1 cellular context compared by ENCODE assay signal in the genomic region with DNA sequence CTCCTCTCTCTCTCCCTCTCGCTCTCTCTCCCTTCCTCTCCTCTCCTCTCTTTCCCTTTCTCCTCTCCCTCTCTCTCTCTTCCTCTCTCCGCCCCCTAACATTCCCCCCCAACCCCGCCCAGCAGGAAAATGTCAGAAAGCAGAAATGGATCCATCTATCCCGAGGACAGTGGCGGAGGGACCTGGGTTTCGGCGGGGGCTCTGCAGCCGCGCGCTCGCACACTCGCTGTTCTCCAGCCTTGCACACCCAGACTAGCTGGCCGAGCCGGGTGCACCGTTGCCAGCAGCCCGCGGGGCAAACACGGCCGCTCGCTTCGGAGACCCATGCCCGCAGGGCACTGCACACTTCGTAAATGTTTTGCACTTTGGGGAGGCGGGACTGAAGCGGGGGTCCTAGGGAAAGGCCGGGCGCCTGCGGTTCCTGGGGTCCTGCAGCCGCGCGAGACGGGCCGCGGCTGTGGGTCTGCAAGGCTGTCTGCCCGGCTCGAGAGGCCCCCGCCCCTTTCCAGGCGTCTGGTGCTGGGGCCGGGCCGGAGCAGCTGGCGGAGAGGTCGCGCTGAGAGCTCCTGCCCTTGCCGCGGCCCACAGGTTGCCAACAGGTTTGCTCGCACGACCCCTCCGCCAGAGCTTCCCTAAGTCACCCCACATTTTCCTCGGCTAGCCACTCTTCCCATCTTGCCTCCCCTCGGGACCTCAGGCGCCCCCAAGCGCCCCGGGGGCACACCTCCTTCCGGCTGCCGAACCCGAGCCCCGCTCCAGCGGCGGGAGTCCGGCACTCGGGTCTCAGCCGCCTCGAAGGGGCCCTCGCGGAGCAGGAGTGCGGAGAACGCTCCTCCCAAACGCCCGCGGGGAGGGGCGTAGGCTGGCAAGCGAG.
TF ChIP-seq lines count a peak whose summit lies in the region.

No MANE protein-coding gene starts in this region.

TF ChIP-seq in HepG2, 621 proteins besides CTCF, POLR2A, EP300 and RAD21 (continued from another document and continues in another):
- TF ChIP-seq, protein P1, sequence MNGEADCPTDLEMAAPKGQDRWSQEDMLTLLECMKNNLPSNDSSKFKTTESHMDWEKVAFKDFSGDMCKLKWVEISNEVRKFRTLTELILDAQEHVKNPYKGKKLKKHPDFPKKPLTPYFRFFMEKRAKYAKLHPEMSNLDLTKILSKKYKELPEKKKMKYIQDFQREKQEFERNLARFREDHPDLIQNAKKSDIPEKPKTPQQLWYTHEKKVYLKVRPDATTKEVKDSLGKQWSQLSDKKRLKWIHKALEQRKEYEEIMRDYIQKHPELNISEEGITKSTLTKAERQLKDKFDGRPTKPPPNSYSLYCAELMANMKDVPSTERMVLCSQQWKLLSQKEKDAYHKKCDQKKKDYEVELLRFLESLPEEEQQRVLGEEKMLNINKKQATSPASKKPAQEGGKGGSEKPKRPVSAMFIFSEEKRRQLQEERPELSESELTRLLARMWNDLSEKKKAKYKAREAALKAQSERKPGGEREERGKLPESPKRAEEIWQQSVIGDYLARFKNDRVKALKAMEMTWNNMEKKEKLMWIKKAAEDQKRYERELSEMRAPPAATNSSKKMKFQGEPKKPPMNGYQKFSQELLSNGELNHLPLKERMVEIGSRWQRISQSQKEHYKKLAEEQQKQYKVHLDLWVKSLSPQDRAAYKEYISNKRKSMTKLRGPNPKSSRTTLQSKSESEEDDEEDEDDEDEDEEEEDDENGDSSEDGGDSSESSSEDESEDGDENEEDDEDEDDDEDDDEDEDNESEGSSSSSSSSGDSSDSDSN (CRISPR knock-in tag; IDR thresholded peaks at IDR 0.05), result peak; percentile 32; the same call in 1 of the 2 replicates
- TF ChIP-seq ZNF773 (CRISPR knock-in tag; IDR thresholded peaks at IDR 0.05; ENCODE audit: borderline replicate concordance) (no peak), EZH2 (conservative IDR thresholded peaks at IDR 0.05; ENCODE audit: low read depth, low read length) (peak; percentile 42; the same call in 1 of the 2 replicates), RARG (CRISPR knock-in tag; IDR thresholded peaks at IDR 0.05; ENCODE audit: low read depth) (no peak), NR0B2 (CRISPR knock-in tag; IDR thresholded peaks at IDR 0.05) (no peak), KDM2A (CRISPR knock-in tag; IDR thresholded peaks at IDR 0.05; ENCODE audit: borderline replicate concordance, low read depth) (peak; percentile 17; the same call in 1 of the 2 replicates), ZSCAN29 (CRISPR knock-in tag; conservative IDR thresholded peaks at IDR 0.05) (no peak), ZNF207 (IDR thresholded peaks at IDR 0.05; ENCODE audit: borderline replicate concordance) (no peak), HOXD1 (CRISPR knock-in tag; IDR thresholded peaks at IDR 0.05) (no peak), CENPT (CRISPR knock-in tag; IDR thresholded peaks at IDR 0.05; ENCODE audit: low read depth) (no peak), ARNT (IDR thresholded peaks at IDR 0.05) (no peak), RNF2 (conservative IDR thresholded peaks at IDR 0.05; ENCODE audit: low read depth) (0 out of 2 replicates have a peak, but pooled peaks have one; percentile 28), MLX (CRISPR knock-in tag; IDR thresholded peaks at IDR 0.05) (no peak), CHD4 (IDR thresholded peaks at IDR 0.05; ENCODE audit: borderline replicate concordance, low read length) (no peak), ZNF224 (CRISPR knock-in tag; IDR thresholded peaks at IDR 0.05) (no peak), ZNF777 (CRISPR knock-in tag; IDR thresholded peaks at IDR 0.05) (peak; percentile 39; the same call in 1 of the 2 replicates), ZNF263 (CRISPR knock-in tag; IDR thresholded peaks at IDR 0.05) (peak; percentile 33; the same call in 1 of the 2 replicates), IRX3 (CRISPR knock-in tag; IDR thresholded peaks at IDR 0.05; ENCODE audit: borderline replicate concordance, low read depth) (no peak), SALL1 (CRISPR knock-in tag; IDR thresholded peaks at IDR 0.05) (no peak; the same call in 1 of the 2 replicates), ZNF660 (CRISPR knock-in tag; IDR thresholded peaks at IDR 0.05; ENCODE audit: borderline replicate concordance, low read depth) (no peak), MEIS1 (CRISPR knock-in tag; IDR thresholded peaks at IDR 0.05; ENCODE audit: borderline replicate concordance) (no peak), HBP1 (CRISPR knock-in tag; IDR thresholded peaks at IDR 0.05; ENCODE audit: low read depth) (no peak), NAIF1 (CRISPR knock-in tag; IDR thresholded peaks at IDR 0.05; ENCODE audit: borderline replicate concordance) (no peak), FOXA3 (CRISPR knock-in tag; IDR thresholded peaks at IDR 0.05) (no peak), REL (CRISPR knock-in tag; conservative IDR thresholded peaks at IDR 0.05) (no peak), RBM39 (IDR thresholded peaks at IDR 0.05; ENCODE audit: low read depth, low read length, poor library complexity, severe bottlenecking) (no peak)
- TF ChIP-seq, protein P2, sequence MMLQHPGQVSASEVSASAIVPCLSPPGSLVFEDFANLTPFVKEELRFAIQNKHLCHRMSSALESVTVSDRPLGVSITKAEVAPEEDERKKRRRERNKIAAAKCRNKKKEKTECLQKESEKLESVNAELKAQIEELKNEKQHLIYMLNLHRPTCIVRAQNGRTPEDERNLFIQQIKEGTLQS (CRISPR knock-in tag; IDR thresholded peaks at IDR 0.05), result no peak
- TF ChIP-seq, protein P3, sequence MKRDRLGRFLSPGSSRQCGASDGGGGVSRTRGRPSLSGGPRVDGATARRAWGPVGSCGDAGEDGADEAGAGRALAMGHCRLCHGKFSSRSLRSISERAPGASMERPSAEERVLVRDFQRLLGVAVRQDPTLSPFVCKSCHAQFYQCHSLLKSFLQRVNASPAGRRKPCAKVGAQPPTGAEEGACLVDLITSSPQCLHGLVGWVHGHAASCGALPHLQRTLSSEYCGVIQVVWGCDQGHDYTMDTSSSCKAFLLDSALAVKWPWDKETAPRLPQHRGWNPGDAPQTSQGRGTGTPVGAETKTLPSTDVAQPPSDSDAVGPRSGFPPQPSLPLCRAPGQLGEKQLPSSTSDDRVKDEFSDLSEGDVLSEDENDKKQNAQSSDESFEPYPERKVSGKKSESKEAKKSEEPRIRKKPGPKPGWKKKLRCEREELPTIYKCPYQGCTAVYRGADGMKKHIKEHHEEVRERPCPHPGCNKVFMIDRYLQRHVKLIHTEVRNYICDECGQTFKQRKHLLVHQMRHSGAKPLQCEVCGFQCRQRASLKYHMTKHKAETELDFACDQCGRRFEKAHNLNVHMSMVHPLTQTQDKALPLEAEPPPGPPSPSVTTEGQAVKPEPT (CRISPR knock-in tag; IDR thresholded peaks at IDR 0.05; ENCODE audit: low read depth), result no peak
- TF ChIP-seq, protein P4, sequence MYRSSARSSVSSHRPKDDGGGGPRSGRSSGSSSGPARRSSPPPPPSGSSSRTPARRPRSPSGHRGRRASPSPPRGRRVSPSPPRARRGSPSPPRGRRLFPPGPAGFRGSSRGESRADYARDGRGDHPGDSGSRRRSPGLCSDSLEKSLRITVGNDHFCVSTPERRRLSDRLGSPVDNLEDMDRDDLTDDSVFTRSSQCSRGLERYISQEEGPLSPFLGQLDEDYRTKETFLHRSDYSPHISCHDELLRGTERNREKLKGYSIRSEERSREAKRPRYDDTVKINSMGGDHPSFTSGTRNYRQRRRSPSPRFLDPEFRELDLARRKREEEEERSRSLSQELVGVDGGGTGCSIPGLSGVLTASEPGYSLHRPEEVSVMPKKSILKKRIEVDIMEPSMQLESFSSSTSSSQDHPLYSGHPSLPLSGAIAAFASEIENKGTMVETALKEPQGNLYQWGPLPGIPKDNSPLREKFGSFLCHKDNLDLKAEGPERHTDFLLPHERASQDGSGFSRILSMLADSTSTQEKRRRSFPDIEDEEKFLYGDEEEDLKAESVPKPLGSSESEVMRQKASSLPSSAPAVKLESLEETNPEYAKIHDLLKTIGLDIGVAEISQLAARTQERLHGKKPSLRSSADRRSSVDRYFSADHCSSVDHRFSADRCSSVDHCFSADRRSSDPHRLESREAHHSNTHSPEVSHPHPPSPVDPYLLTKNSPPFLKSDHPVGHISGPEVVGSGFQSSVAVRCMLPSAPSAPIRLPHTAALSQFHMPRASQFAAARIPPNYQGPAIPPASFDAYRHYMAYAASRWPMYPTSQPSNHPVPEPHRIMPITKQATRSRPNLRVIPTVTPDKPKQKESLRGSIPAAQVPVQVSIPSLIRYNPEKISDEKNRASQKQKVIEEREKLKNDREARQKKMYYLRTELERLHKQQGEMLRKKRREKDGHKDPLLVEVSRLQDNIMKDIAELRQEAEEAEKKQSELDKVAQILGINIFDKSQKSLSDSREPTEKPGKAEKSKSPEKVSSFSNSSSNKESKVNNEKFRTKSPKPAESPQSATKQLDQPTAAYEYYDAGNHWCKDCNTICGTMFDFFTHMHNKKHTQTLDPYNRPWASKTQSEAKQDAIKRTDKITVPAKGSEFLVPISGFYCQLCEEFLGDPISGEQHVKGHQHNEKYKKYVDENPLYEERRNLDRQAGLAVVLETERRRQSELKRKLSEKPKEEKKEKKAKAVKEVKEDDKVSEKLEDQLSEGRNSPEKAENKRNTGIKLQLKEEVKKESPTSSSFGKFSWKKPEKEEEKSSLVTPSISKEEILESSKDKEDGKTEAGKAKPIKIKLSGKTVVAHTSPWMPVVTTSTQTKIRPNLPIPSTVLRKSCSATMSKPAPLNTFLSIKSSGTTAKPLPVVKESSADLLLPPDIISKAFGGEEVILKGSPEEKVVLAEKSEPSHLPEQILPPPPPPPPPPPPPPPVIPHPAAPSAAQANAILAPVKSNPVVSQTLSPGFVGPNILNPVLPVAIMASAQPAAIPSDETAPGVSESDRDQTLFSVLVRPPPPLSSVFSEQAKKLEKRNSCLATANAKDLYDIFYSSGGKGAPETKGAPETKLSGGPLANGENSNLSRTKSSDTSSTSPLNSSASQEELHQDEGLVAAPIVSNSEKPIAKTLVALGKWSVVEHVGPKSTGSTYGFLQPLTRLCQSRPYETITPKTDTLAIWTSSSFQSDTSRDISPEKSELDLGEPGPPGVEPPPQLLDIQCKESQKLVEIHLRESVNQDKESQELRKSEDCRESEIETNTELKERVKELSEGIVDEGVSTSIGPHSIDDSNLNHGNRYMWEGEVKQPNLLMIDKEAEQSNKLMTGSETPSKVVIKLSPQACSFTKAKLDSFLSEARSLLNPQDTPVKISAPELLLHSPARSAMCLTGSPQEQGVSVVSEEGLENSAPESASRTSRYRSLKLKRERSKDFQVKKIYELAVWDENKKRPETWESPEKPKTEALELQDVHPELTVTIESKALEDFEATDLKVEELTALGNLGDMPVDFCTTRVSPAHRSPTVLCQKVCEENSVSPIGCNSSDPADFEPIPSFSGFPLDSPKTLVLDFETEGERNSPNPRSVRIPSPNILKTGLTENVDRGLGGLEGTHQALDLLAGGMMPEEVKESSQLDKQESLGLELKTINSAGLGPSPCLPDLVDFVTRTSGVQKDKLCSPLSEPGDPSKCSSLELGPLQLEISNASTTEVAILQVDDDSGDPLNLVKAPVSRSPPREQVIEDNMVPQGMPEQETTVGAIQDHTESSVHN (CRISPR knock-in tag; IDR thresholded peaks at IDR 0.05), result no peak
- TF ChIP-seq, protein P5, sequence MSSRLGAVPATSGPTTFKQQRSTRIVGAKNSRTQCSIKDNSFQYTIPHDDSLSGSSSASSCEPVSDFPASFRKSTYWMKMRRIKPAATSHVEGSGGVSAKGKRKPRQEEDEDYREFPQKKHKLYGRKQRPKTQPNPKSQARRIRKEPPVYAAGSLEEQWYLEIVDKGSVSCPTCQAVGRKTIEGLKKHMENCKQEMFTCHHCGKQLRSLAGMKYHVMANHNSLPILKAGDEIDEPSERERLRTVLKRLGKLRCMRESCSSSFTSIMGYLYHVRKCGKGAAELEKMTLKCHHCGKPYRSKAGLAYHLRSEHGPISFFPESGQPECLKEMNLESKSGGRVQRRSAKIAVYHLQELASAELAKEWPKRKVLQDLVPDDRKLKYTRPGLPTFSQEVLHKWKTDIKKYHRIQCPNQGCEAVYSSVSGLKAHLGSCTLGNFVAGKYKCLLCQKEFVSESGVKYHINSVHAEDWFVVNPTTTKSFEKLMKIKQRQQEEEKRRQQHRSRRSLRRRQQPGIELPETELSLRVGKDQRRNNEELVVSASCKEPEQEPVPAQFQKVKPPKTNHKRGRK (CRISPR knock-in tag; IDR thresholded peaks at IDR 0.05), result peak; percentile 81; the same call in 1 of the 2 replicates
- TF ChIP-seq, protein P6, sequence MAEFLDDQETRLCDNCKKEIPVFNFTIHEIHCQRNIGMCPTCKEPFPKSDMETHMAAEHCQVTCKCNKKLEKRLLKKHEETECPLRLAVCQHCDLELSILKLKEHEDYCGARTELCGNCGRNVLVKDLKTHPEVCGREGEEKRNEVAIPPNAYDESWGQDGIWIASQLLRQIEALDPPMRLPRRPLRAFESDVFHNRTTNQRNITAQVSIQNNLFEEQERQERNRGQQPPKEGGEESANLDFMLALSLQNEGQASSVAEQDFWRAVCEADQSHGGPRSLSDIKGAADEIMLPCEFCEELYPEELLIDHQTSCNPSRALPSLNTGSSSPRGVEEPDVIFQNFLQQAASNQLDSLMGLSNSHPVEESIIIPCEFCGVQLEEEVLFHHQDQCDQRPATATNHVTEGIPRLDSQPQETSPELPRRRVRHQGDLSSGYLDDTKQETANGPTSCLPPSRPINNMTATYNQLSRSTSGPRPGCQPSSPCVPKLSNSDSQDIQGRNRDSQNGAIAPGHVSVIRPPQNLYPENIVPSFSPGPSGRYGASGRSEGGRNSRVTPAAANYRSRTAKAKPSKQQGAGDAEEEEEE (CRISPR knock-in tag; IDR thresholded peaks at IDR 0.05; ENCODE audit: borderline replicate concordance), result no peak
